In the genomic region with DNA sequence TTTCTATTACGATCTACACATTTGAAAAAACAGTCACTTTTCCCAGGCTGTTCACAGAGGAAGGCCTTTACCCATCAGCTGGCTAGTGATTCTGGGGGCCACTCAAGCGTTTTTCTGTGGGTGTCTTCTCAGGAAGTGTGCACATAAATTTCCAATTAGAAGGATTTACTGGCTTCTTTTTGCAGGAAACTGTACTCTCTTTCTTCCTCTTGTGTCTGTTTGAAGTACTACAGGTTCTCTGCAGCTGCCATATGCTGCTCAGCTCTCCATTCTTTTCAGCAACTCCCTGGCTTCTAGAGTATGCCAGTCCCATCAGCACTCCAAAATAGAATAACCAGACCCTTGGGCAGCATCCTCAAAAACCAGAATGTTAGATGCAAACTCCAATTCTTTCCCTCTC, we compare ENCODE assay signal across 1 cellular context.
TF ChIP-seq lines count a peak whose summit lies in the region.

No MANE protein-coding gene starts in this region.

TF ChIP-seq in H1, 55 proteins besides CTCF, POLR2A, EP300 and RAD21:
- TF ChIP-seq SIX5 (IDR thresholded peaks at IDR 0.05; ENCODE audit: low read depth, low read length) (no peak), SP4 (IDR thresholded peaks at IDR 0.05; ENCODE audit: low read length) (no peak), CBX5 (IDR thresholded peaks at IDR 0.05; ENCODE audit: low read depth, low read length) (no peak), CBX8 (IDR thresholded peaks at IDR 0.05; ENCODE audit: borderline replicate concordance, low read depth, low read length) (no peak), GTF2F1 (IDR thresholded peaks at IDR 0.05; ENCODE audit: borderline replicate concordance, low read depth, low read length) (no peak), CTBP2 (IDR thresholded peaks at IDR 0.05; ENCODE audit: borderline replicate concordance, insufficient read depth, insufficient read length, low read length) (no peak), ASH2L (IDR thresholded peaks at IDR 0.05; ENCODE audit: low read length) (no peak)
- TF ChIP-seq, protein P1, sequence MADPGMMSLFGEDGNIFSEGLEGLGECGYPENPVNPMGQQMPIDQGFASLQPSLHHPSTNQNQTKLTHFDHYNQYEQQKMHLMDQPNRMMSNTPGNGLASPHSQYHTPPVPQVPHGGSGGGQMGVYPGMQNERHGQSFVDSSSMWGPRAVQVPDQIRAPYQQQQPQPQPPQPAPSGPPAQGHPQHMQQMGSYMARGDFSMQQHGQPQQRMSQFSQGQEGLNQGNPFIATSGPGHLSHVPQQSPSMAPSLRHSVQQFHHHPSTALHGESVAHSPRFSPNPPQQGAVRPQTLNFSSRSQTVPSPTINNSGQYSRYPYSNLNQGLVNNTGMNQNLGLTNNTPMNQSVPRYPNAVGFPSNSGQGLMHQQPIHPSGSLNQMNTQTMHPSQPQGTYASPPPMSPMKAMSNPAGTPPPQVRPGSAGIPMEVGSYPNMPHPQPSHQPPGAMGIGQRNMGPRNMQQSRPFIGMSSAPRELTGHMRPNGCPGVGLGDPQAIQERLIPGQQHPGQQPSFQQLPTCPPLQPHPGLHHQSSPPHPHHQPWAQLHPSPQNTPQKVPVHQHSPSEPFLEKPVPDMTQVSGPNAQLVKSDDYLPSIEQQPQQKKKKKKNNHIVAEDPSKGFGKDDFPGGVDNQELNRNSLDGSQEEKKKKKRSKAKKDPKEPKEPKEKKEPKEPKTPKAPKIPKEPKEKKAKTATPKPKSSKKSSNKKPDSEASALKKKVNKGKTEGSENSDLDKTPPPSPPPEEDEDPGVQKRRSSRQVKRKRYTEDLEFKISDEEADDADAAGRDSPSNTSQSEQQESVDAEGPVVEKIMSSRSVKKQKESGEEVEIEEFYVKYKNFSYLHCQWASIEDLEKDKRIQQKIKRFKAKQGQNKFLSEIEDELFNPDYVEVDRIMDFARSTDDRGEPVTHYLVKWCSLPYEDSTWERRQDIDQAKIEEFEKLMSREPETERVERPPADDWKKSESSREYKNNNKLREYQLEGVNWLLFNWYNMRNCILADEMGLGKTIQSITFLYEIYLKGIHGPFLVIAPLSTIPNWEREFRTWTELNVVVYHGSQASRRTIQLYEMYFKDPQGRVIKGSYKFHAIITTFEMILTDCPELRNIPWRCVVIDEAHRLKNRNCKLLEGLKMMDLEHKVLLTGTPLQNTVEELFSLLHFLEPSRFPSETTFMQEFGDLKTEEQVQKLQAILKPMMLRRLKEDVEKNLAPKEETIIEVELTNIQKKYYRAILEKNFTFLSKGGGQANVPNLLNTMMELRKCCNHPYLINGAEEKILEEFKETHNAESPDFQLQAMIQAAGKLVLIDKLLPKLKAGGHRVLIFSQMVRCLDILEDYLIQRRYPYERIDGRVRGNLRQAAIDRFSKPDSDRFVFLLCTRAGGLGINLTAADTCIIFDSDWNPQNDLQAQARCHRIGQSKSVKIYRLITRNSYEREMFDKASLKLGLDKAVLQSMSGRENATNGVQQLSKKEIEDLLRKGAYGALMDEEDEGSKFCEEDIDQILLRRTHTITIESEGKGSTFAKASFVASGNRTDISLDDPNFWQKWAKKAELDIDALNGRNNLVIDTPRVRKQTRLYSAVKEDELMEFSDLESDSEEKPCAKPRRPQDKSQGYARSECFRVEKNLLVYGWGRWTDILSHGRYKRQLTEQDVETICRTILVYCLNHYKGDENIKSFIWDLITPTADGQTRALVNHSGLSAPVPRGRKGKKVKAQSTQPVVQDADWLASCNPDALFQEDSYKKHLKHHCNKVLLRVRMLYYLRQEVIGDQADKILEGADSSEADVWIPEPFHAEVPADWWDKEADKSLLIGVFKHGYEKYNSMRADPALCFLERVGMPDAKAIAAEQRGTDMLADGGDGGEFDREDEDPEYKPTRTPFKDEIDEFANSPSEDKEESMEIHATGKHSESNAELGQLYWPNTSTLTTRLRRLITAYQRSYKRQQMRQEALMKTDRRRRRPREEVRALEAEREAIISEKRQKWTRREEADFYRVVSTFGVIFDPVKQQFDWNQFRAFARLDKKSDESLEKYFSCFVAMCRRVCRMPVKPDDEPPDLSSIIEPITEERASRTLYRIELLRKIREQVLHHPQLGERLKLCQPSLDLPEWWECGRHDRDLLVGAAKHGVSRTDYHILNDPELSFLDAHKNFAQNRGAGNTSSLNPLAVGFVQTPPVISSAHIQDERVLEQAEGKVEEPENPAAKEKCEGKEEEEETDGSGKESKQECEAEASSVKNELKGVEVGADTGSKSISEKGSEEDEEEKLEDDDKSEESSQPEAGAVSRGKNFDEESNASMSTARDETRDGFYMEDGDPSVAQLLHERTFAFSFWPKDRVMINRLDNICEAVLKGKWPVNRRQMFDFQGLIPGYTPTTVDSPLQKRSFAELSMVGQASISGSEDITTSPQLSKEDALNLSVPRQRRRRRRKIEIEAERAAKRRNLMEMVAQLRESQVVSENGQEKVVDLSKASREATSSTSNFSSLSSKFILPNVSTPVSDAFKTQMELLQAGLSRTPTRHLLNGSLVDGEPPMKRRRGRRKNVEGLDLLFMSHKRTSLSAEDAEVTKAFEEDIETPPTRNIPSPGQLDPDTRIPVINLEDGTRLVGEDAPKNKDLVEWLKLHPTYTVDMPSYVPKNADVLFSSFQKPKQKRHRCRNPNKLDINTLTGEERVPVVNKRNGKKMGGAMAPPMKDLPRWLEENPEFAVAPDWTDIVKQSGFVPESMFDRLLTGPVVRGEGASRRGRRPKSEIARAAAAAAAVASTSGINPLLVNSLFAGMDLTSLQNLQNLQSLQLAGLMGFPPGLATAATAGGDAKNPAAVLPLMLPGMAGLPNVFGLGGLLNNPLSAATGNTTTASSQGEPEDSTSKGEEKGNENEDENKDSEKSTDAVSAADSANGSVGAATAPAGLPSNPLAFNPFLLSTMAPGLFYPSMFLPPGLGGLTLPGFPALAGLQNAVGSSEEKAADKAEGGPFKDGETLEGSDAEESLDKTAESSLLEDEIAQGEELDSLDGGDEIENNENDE (IDR thresholded peaks at IDR 0.05; ENCODE audit: insufficient replicate concordance, low read length) = no peak
TF ChIP-seq in H1: peak in this region for 0.
